Comparison of ENCODE assay signal across 19 cellular contexts in the genomic region with DNA sequence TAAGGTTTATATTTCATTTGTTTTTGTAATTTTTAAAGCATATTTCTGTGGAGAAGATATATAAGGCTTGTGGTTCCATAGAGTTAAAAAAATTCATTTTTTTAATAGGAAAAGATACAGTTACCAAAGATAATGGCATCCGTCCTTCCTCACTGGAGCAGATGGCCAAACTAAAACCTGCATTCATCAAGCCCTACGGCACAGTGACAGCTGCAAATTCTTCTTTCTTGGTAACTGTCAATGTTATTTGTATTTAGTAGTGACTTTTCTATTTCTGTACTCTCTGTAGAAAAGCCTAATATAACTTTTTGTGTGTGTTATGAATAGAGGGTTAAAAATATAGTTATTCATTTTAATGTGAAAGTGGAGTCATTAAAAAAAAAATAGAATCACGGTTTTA. TPM values are rescaled to one million over a fixed set of nuclear protein-coding genes. Genes with fewer than 3 reads are reported as not detected.
DNase-seq lines count a peak whose midpoint lies in the region; ATAC-seq and TF ChIP-seq lines count a peak whose summit lies in the region.
"Had no signal": no experiment of that assay in that cellular context is flagged by ENCODE, and none has a peak within 500 bp of the region (broad histone marks: within the 10 kb centered on the region; RNA-seq: fewer than 3 reads in every experiment).

No MANE protein-coding gene starts in this region.

- TF ChIP-seq CTCF in psoas muscle (IDR thresholded peaks at IDR 0.05), result no peak

- intact Hi-C loops in psoas muscle (cut with DNase I), result loop anchor here (5.0 kb wide), 2 partner anchors 38 to 68 kb away; partner anchors contain the start of genes HADHA (in 1 of the 2) and HADHB (in 1 of the 2)

- no peaks in the 10 kb centered on the region for H3K4me1 Mint-ChIP-seq in activated CD4-positive, alpha-beta T cell treated with anti-CD3 and anti-CD28 coated beads, Interleukin-2, amount 10 ng/mL, durations not matched to agents 7 days and 5 days

- no peaks in the 10 kb centered on the region for H3K9me3 Mint-ChIP-seq in activated CD4-positive, alpha-beta T cell treated with anti-CD3 and anti-CD28 coated beads, Interleukin-2, amount 10 ng/mL, durations not matched to agents 7 days and 5 days
- H3K9me3 Mint-ChIP-seq: CD4-positive, alpha-beta T cell; IgD-negative memory B cell had no signal

- peaks cover 37% of the 10 kb centered on the region for H3K36me3 Mint-ChIP-seq in activated CD4-positive, alpha-beta T cell treated with anti-CD3 and anti-CD28 coated beads, Interleukin-2, amount 10 ng/mL, durations not matched to agents 7 days and 5 days (ENCODE audit: low read depth)

- peaks cover 18 to 95% of the 10 kb centered on the region in 2 donors for H3K36me3 ChIP-seq in psoas muscle (ENCODE audit: insufficient read depth in 1 of 2, low read depth in 1 of 2)

- H3K4me1 ChIP-seq in psoas muscle, result peaks cover 6% of the 10 kb centered on the region
- H3K4me1 ChIP-seq: HAP-1 had no signal

- WGBS in psoas muscle, 3 donors, result 49 to 61% (median 55%) methylated on average over 3 of the region's 3 CpGs

- no peak overlapping the region for H3K4me3 ChIP-seq in psoas muscle
- H3K4me3 ChIP-seq: A549, GM23248, HAP-1 had no signal

- H3K9me3 ChIP-seq in psoas muscle, result no peaks in the 10 kb centered on the region
- H3K9me3 ChIP-seq: A549, Caco-2, HAP-1 had no signal

- no peak overlapping the region for H3K27ac ChIP-seq in psoas muscle
- H3K27ac ChIP-seq: 22Rv1, A549, C4-2B, GM23248 had no signal

- H3K27me3 Mint-ChIP-seq in activated CD4-positive, alpha-beta T cell treated with anti-CD3 and anti-CD28 coated beads, Interleukin-2, amount 10 ng/mL, durations not matched to agents 7 days and 5 days, result no peaks in the 10 kb centered on the region
- H3K27me3 Mint-ChIP-seq: CD4-positive, alpha-beta T cell; IgD-negative memory B cell had no signal

- H3K4me3 Mint-ChIP-seq in activated CD4-positive, alpha-beta T cell treated with anti-CD3 and anti-CD28 coated beads, Interleukin-2, amount 10 ng/mL, durations not matched to agents 7 days and 5 days, result no peak overlapping the region
- H3K4me3 Mint-ChIP-seq: CD4-positive, alpha-beta T cell; IgD-negative memory B cell had no signal

- CTCF ChIA-PET in activated CD4-positive, alpha-beta T cell treated with anti-CD3 and anti-CD28 coated beads, Interleukin-2, amount 10 ng/mL, durations not matched to agents 7 days and 5 days (lab: Charles Lee), result interaction anchor here (0.6 kb wide), 1 partner anchor 309 kb away, joined by 5 read pairs; no protein-coding TSS in a partner anchor

- H3K27ac Mint-ChIP-seq in activated CD4-positive, alpha-beta T cell treated with anti-CD3 and anti-CD28 coated beads, Interleukin-2, amount 10 ng/mL, durations not matched to agents 7 days and 5 days, result no peak overlapping the region
- H3K27ac Mint-ChIP-seq: CD4-positive, alpha-beta T cell; IgD-negative memory B cell had no signal

- no peak for ATAC-seq in psoas muscle
- ATAC-seq: A549, HepG2 had no signal

- no peaks in the 10 kb centered on the region for H3K27me3 ChIP-seq in psoas muscle (ENCODE audit: insufficient read depth in 3 of 3, low read length in 2 of 3)

- peak; percentile 43 for DNase-seq in DMS 273 (lab: John Stamatoyannopoulos, UW; ENCODE audit: unreplicated experiment)
- DNase-seq in DMS 273 treated with DMSO at 0.1 percent for 48 hours (lab: John Stamatoyannopoulos, UW), result no peak
- peak; percentile 83 for DNase-seq in NCI-H2171 treated with DMSO at 0.1 percent for 48 hours (lab: John Stamatoyannopoulos, UW)
- DNase-seq in myocyte (ENCODE audit: low read depth), result peak; percentile 77
- DNase-seq in activated CD4-positive, alpha-beta T cell treated with anti-CD3 and anti-CD28 coated beads, Interleukin-2, amount 10 ng/mL, durations not matched to agents 7 days and 5 days, result no peak
- DNase-seq in psoas muscle, result no peak
- DNase-seq in stimulated activated CD4-positive, alpha-beta T cell treated with anti-CD3 and anti-CD28 coated beads, Interleukin-4, amount 100 ng/mL, for 24 hours, result no peak
- DNase-seq: AML-193; Caco-2; CD4-positive, alpha-beta T cell; DMS79 treated with DMSO at 0.1 percent for 48 hours; GF-D8; GM23248 had no signal

- POLR2A ChIA-PET in activated CD4-positive, alpha-beta T cell treated with anti-CD3 and anti-CD28 coated beads, Interleukin-2, amount 10 ng/mL, durations not matched to agents 7 days and 5 days (lab: Charles Lee), result no interaction called here

RNA-seq across cellular contexts. Expression of gene HADHB, which starts 35.1 kb away (rescaled TPM):
- total RNA-seq in myocyte (137 and 148 TPM in 2 replicates), psoas muscle (1,000 to 10,000 TPM in 1 of 4 donors, 100 to 1,000 TPM in 3; 562 to 1,153 (median 698) TPM)
- 137 TPM for polyA plus RNA-seq in myocyte (2012)
- 10 to 100 TPM; 65.2 to 72.7 TPM for total RNA-seq in activated CD4-positive, alpha-beta T cell treated with anti-CD3 and anti-CD28 coated beads, Interleukin-2, amount 10 ng/mL, durations not matched to agents 7 days and 5 days
- 100 to 1,000 TPM; 447 to 626 (median 616) TPM for polyA plus RNA-seq in psoas muscle

RNA-seq across cellular contexts. Expression of gene HADHA, which starts 35.5 kb away (rescaled TPM):
- total RNA-seq in myocyte (137 and 140 TPM in 2 replicates), psoas muscle (100 to 1,000 TPM; 294 to 617 (median 391) TPM)
- 117 TPM for polyA plus RNA-seq in myocyte (2012)
- total RNA-seq in activated CD4-positive, alpha-beta T cell treated with anti-CD3 and anti-CD28 coated beads, Interleukin-2, amount 10 ng/mL, durations not matched to agents 7 days and 5 days, result 100 to 1,000 TPM; 117 to 124 TPM
- 100 to 1,000 TPM; 195 to 370 (median 350) TPM for polyA plus RNA-seq in psoas muscle

Comparison
In these comparisons a context has a peak if more than half of its experiments do, and no peak if none do; other contexts are left out.
1. DNase-seq: peak in DMS 273 (single experiment), NCI-H2171 treated with DMSO at 0.1 percent for 48 hours (single experiment) and myocyte (single experiment); none in DMS 273 treated with DMSO at 0.1 percent for 48 hours (single experiment), activated CD4-positive, alpha-beta T cell treated with anti-CD3 and anti-CD28 coated beads, Interleukin-2, amount 10 ng/mL, durations not matched to agents 7 days and 5 days (single experiment), psoas muscle (0 of 2) and stimulated activated CD4-positive, alpha-beta T cell treated with anti-CD3 and anti-CD28 coated beads, Interleukin-4, amount 100 ng/mL, for 24 hours (single experiment).